1 cellular context compared by ENCODE assay signal in genomic region chr6:62324817-62325216, GRCh38.
TF ChIP-seq lines count a peak whose summit lies in the region.

No MANE protein-coding gene starts in this region.

TF ChIP-seq in GM23338, 12 proteins besides CTCF, POLR2A, EP300 and RAD21 (continued from another document):
- TF ChIP-seq ZNF462 (CRISPR knock-in tag; IDR thresholded peaks at IDR 0.05) (no peak), EZH2phosphoT487 (IDR thresholded peaks at IDR 0.05; ENCODE audit: unreplicated experiment) (no peak), EZH2 (IDR thresholded peaks at IDR 0.05; ENCODE audit: low read depth, unreplicated experiment) (no peak), CREB1 (CRISPR knock-in tag; IDR thresholded peaks at IDR 0.05; ENCODE audit: low read depth) (no peak), NANOG (IDR thresholded peaks at IDR 0.05; ENCODE audit: borderline replicate concordance) (no peak), POLR2AphosphoS5 (IDR thresholded peaks at IDR 0.05; ENCODE audit: low read depth) (no peak), JUNB (IDR thresholded peaks at IDR 0.05; ENCODE audit: unreplicated experiment) (no peak), ZNF114 (CRISPR knock-in tag; IDR thresholded peaks at IDR 0.05) (no peak), ZNF331 (CRISPR knock-in tag; IDR thresholded peaks at IDR 0.05; ENCODE audit: low read depth) (no peak), ETS1 (IDR thresholded peaks at IDR 0.05) (no peak)
- TF ChIP-seq, protein P1, sequence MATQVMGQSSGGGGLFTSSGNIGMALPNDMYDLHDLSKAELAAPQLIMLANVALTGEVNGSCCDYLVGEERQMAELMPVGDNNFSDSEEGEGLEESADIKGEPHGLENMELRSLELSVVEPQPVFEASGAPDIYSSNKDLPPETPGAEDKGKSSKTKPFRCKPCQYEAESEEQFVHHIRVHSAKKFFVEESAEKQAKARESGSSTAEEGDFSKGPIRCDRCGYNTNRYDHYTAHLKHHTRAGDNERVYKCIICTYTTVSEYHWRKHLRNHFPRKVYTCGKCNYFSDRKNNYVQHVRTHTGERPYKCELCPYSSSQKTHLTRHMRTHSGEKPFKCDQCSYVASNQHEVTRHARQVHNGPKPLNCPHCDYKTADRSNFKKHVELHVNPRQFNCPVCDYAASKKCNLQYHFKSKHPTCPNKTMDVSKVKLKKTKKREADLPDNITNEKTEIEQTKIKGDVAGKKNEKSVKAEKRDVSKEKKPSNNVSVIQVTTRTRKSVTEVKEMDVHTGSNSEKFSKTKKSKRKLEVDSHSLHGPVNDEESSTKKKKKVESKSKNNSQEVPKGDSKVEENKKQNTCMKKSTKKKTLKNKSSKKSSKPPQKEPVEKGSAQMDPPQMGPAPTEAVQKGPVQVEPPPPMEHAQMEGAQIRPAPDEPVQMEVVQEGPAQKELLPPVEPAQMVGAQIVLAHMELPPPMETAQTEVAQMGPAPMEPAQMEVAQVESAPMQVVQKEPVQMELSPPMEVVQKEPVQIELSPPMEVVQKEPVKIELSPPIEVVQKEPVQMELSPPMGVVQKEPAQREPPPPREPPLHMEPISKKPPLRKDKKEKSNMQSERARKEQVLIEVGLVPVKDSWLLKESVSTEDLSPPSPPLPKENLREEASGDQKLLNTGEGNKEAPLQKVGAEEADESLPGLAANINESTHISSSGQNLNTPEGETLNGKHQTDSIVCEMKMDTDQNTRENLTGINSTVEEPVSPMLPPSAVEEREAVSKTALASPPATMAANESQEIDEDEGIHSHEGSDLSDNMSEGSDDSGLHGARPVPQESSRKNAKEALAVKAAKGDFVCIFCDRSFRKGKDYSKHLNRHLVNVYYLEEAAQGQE (IDR thresholded peaks at IDR 0.05; ENCODE audit: unreplicated experiment), result no peak
